Comparison of ENCODE assay signal across 34 cellular contexts in genomic region chr1:175448467-175448866, GRCh38.
"Had no signal": no experiment of that assay in that cellular context is flagged by ENCODE, and none has a peak within 500 bp of the region (broad histone marks: within the 10 kb centered on the region; RNA-seq: fewer than 3 reads in every experiment).

No MANE protein-coding gene starts in this region.

- H3K9me3 ChIP-seq: MG63 had no signal

- DNase-seq: Kasumi-1, MG63, MM.1S, NCI-H1048, NCI-H1092, NCI-H1092 treated with DMSO at 0.1 percent for 48 hours, NCI-H1105, NCI-H1105 treated with DMSO at 0.1 percent for 48 hours, NCI-H1417, NCI-H1417 treated with DMSO at 0.1 percent for 48 hours, NCI-H1436, NCI-H1436 treated with DMSO at 0.1 percent for 48 hours, NCI-H146, NCI-H1694, NCI-H1694 treated with DMSO at 0.1 percent for 48 hours, NCI-H187, NCI-H187 treated with DMSO at 0.1 percent for 48 hours, NCI-H1930, NCI-H2029, NCI-H2029 treated with DMSO at 0.1 percent for 48 hours, NCI-H2081, NCI-H2081 treated with DMSO at 0.1 percent for 48 hours, NCI-H2107, NCI-H2171, NCI-H2171 treated with DMSO at 0.1 percent for 48 hours, NCI-H2227 treated with DMSO at 0.1 percent for 48 hours, NCI-H226, NCI-H345, NCI-H446, NCI-H446 treated with DMSO at 0.1 percent for 48 hours, NCI-H510A, NCI-H510A treated with DMSO at 0.1 percent for 48 hours, NCI-H524, NCI-H524 treated with DMSO at 0.1 percent for 48 hours had no signal

- H3K36me3 ChIP-seq: MG63 had no signal

- H3K27me3 ChIP-seq: MG63 had no signal

- H3K4me3 ChIP-seq: MG63 had no signal
